ENCODE assay signal across 9 cellular contexts in genomic region chr13:100434010-100434763, GRCh38.
DNase-seq lines count a peak whose midpoint lies in the region; ATAC-seq and TF ChIP-seq lines count a peak whose summit lies in the region.
"Had no signal": no experiment of that assay in that cellular context is flagged by ENCODE, and none has a peak within 500 bp of the region (broad histone marks: within the 10 kb centered on the region; RNA-seq: fewer than 3 reads in every experiment).

No MANE protein-coding gene starts in this region.

- intact Hi-C loops in activated CD4-positive, alpha-beta T cell treated with anti-CD3 and anti-CD28 coated beads for 36 hours (cut with DNase I, micrococcal nuclease): no loop called here
- intact Hi-C loops in prostate gland (cut with DNase I): no loop called here

- no peak overlapping the region for H3K27ac Mint-ChIP-seq in activated CD4-positive, alpha-beta T cell treated with anti-CD3 and anti-CD28 coated beads for 36 hours
- H3K27ac Mint-ChIP-seq in stimulated activated memory B cell treated with anti-CD40 and anti-IgM and Interleukin-4, amounts not matched to agents 10 μg/mL and 1 μg/mL and 100 μg/mL, for 72 hours: no peak overlapping the region
- H3K27ac Mint-ChIP-seq in activated T-cell treated with anti-CD3 and anti-CD28 coated beads, Interleukin-2, amount 50 U/mL, for 24 hours: no peak overlapping the region

- H3K4me3 Mint-ChIP-seq in activated CD4-positive, alpha-beta T cell treated with anti-CD3 and anti-CD28 coated beads for 36 hours: no peak overlapping the region
- H3K4me3 Mint-ChIP-seq in stimulated activated memory B cell treated with anti-CD40 and anti-IgM and Interleukin-4, amounts not matched to agents 10 μg/mL and 1 μg/mL and 100 μg/mL, for 72 hours: no peak overlapping the region
- no peak overlapping the region for H3K4me3 Mint-ChIP-seq in activated T-cell treated with anti-CD3 and anti-CD28 coated beads, Interleukin-2, amount 50 U/mL, for 24 hours

- H3K4me3 ChIP-seq in astrocyte of the spinal cord (ENCODE audit: low read depth, low read length) (no peak overlapping the region), prostate gland (no peak overlapping the region)

- H3K9me3 Mint-ChIP-seq in activated CD4-positive, alpha-beta T cell treated with anti-CD3 and anti-CD28 coated beads for 36 hours (ENCODE audit: low read depth): peaks cover 5% of the 10 kb centered on the region
- H3K9me3 Mint-ChIP-seq in stimulated activated memory B cell treated with anti-CD40 and anti-IgM and Interleukin-4, amounts not matched to agents 10 μg/mL and 1 μg/mL and 100 μg/mL, for 72 hours: peaks cover 4% of the 10 kb centered on the region
- peaks cover 3% of the 10 kb centered on the region for H3K9me3 Mint-ChIP-seq in activated T-cell treated with anti-CD3 and anti-CD28 coated beads, Interleukin-2, amount 50 U/mL, for 24 hours

- peaks cover 11% of the 10 kb centered on the region for H3K4me1 Mint-ChIP-seq in activated CD4-positive, alpha-beta T cell treated with anti-CD3 and anti-CD28 coated beads for 36 hours
- H3K4me1 Mint-ChIP-seq in stimulated activated memory B cell treated with anti-CD40 and anti-IgM and Interleukin-4, amounts not matched to agents 10 μg/mL and 1 μg/mL and 100 μg/mL, for 72 hours: no peaks in the 10 kb centered on the region
- peaks cover 18% of the 10 kb centered on the region for H3K4me1 Mint-ChIP-seq in activated T-cell treated with anti-CD3 and anti-CD28 coated beads, Interleukin-2, amount 50 U/mL, for 24 hours (ENCODE audit: low read depth)

- no peak for DNase-seq in activated CD4-positive, alpha-beta T cell treated with anti-CD3 and anti-CD28 coated beads for 36 hours
- DNase-seq in activated CD4-positive, alpha-beta T cell treated with anti-CD3 and anti-CD28 coated beads, Interleukin-2, amount 50 U/mL, for 1 hour: no peak
- DNase-seq in astrocyte of the spinal cord (ENCODE audit: low read depth, low spot score) (peak; percentile 70), prostate gland (ENCODE audit: low spot score) (no peak)
- no peak for DNase-seq in activated CD4-positive, CD25-positive, alpha-beta regulatory T cell treated with anti-CD3 and anti-CD28 coated beads, Interleukin-2, amount 50 U/mL, for 72 hours
- DNase-seq in activated T-cell treated with anti-CD3 and anti-CD28 coated beads, Interleukin-2, amount 50 U/mL, for 24 hours: no peak

- WGBS in prostate gland: 93% methylated on average over 5 of the region's 5 CpGs

- no peaks in the 10 kb centered on the region for H3K27me3 Mint-ChIP-seq in activated CD4-positive, alpha-beta T cell treated with anti-CD3 and anti-CD28 coated beads for 36 hours
- no peaks in the 10 kb centered on the region for H3K27me3 Mint-ChIP-seq in stimulated activated memory B cell treated with anti-CD40 and anti-IgM and Interleukin-4, amounts not matched to agents 10 μg/mL and 1 μg/mL and 100 μg/mL, for 72 hours
- no peaks in the 10 kb centered on the region for H3K27me3 Mint-ChIP-seq in activated T-cell treated with anti-CD3 and anti-CD28 coated beads, Interleukin-2, amount 50 U/mL, for 24 hours

- H3K36me3 ChIP-seq in prostate gland: no peaks in the 10 kb centered on the region

- peak; percentile 55 for ATAC-seq in activated CD4-positive, alpha-beta T cell treated with anti-CD3 and anti-CD28 coated beads for 36 hours
- ATAC-seq in HG03066 (IDR thresholded peaks at IDR 0.05; ENCODE audit: low read depth, unreplicated experiment): peak; percentile 95
- ATAC-seq in stimulated activated memory B cell treated with anti-CD40 and anti-IgM and Interleukin-4, amounts not matched to agents 10 μg/mL and 1 μg/mL and 100 μg/mL, for 72 hours: peak; percentile 69

- in situ Hi-C loops in astrocyte of the spinal cord (cut with HindIII; ENCODE audit: low sequenced_read_pairs): no loop called here

- no peaks in the 10 kb centered on the region for H3K4me1 ChIP-seq in prostate gland (replicated peaks)

- POLR2A ChIA-PET in activated CD4-positive, alpha-beta T cell treated with anti-CD3 and anti-CD28 coated beads for 36 hours (lab: Charles Lee): no interaction called here

- CTCF ChIA-PET in activated CD4-positive, alpha-beta T cell treated with anti-CD3 and anti-CD28 coated beads for 36 hours (lab: Charles Lee): interaction anchor here (0.7 kb wide), 1 partner anchor 24 kb away, joined by 5 read pairs; no protein-coding TSS in a partner anchor

- no peak for TF ChIP-seq POLR2A in prostate gland (IDR thresholded peaks at IDR 0.05)

- H3K36me3 Mint-ChIP-seq in activated CD4-positive, alpha-beta T cell treated with anti-CD3 and anti-CD28 coated beads for 36 hours (ENCODE audit: low read depth): peaks cover 10% of the 10 kb centered on the region
- H3K36me3 Mint-ChIP-seq in stimulated activated memory B cell treated with anti-CD40 and anti-IgM and Interleukin-4, amounts not matched to agents 10 μg/mL and 1 μg/mL and 100 μg/mL, for 72 hours: peaks cover 44% of the 10 kb centered on the region
- H3K36me3 Mint-ChIP-seq in activated T-cell treated with anti-CD3 and anti-CD28 coated beads, Interleukin-2, amount 50 U/mL, for 24 hours (ENCODE audit: low read depth): peaks cover 10% of the 10 kb centered on the region

- H3K27me3 ChIP-seq in prostate gland (replicated peaks; ENCODE audit: insufficient read depth): no peaks in the 10 kb centered on the region

- H3K27ac ChIP-seq in prostate gland: no peak overlapping the region
- H3K27ac ChIP-seq: 22Rv1 had no signal

- no peak for TF ChIP-seq CTCF in astrocyte of the spinal cord (IDR thresholded peaks at IDR 0.05; ENCODE audit: low read depth, low read length)
- TF ChIP-seq CTCF in prostate gland (IDR thresholded peaks at IDR 0.05): no peak

- no peaks in the 10 kb centered on the region for H3K9me3 ChIP-seq in prostate gland
